9 cellular contexts compared by ENCODE assay signal in genomic region chr7:44213872-44214595, GRCh38. TPM values are rescaled to one million over a fixed set of nuclear protein-coding genes. Genes with fewer than 3 reads are reported as not detected.
DNase-seq lines count a peak whose midpoint lies in the region; ATAC-seq and TF ChIP-seq lines count a peak whose summit lies in the region.
"Had no signal": no experiment of that assay in that cellular context is flagged by ENCODE, and none has a peak within 500 bp of the region (broad histone marks: within the 10 kb centered on the region; RNA-seq: fewer than 3 reads in every experiment).

No MANE protein-coding gene starts in this region.

- intact Hi-C loops in activated CD8-positive, alpha-beta T cell treated with anti-CD3 and anti-CD28 coated beads for 36 hours (cut with micrococcal nuclease): no loop called here

- peaks cover 21% of the 10 kb centered on the region for H3K36me3 Mint-ChIP-seq in activated CD8-positive, alpha-beta T cell treated with anti-CD3 and anti-CD28 coated beads for 36 hours (ENCODE audit: low read depth)

- peak; percentile 50 for ATAC-seq in GM18511 (IDR thresholded peaks at IDR 0.05; ENCODE audit: unreplicated experiment)
- ATAC-seq in activated CD8-positive, alpha-beta T cell treated with anti-CD3 and anti-CD28 coated beads for 36 hours: peak; percentile 45
- ATAC-seq in HG02970 (IDR thresholded peaks at IDR 0.05; ENCODE audit: low FRiP score, unreplicated experiment): no peak

- peak overlapping the region; percentile 9 for H3K27ac Mint-ChIP-seq in activated CD8-positive, alpha-beta T cell treated with anti-CD3 and anti-CD28 coated beads for 36 hours

- H3K9me3 Mint-ChIP-seq in activated CD8-positive, alpha-beta T cell treated with anti-CD3 and anti-CD28 coated beads for 36 hours: no peaks in the 10 kb centered on the region

- CTCF ChIA-PET in activated CD8-positive, alpha-beta T cell treated with anti-CD3 and anti-CD28 coated beads for 36 hours (lab: Charles Lee): interaction anchor here (0.6 to 1.6 kb wide), 8 partner anchors 8 to 194 kb away, joined by 3 to 7 read pairs (median 4); partner anchors contain the start of gene YKT6

- TF ChIP-seq CTCF in AG09309 (IDR thresholded peaks at IDR 0.05; ENCODE audit: control insufficient read depth, insufficient read depth, low read depth, low read length, missing control alignments): peak; percentile 50
- peak; percentile 38 for TF ChIP-seq CTCF in activated CD8-positive, alpha-beta T cell treated with anti-CD3 and anti-CD28 coated beads for 36 hours (IDR thresholded peaks at IDR 0.05)

- no peak overlapping the region for H3K4me3 Mint-ChIP-seq in activated CD8-positive, alpha-beta T cell treated with anti-CD3 and anti-CD28 coated beads for 36 hours

- no peaks in the 10 kb centered on the region for H3K4me1 Mint-ChIP-seq in activated CD8-positive, alpha-beta T cell treated with anti-CD3 and anti-CD28 coated beads for 36 hours (ENCODE audit: low read depth)

- H3K4me3 ChIP-seq in AG09309 (ENCODE audit: control insufficient read depth, low read depth, low read length): no peak overlapping the region
- H3K4me3 ChIP-seq: thoracic aorta had no signal

- no peaks in the 10 kb centered on the region for H3K27me3 Mint-ChIP-seq in activated CD8-positive, alpha-beta T cell treated with anti-CD3 and anti-CD28 coated beads for 36 hours

- POLR2A ChIA-PET in activated CD8-positive, alpha-beta T cell treated with anti-CD3 and anti-CD28 coated beads for 36 hours (lab: Charles Lee): interaction anchor here (0.6 to 1.0 kb wide), 2 partner anchors 90 to 264 kb away, joined by 3 to 4 read pairs; partner anchors contain the start of gene POLD2

- no peak for DNase-seq in AG09309 (ENCODE audit: low read depth)
- DNase-seq in NCI-H2171 (lab: John Stamatoyannopoulos, UW): peak; percentile 33
- no peak for DNase-seq in activated CD8-positive, alpha-beta T cell treated with anti-CD3 and anti-CD28 coated beads for 36 hours
- peak; percentile 37 for DNase-seq in inferior parietal cortex (ENCODE audit: extremely low spot score)
- DNase-seq in CD1c-positive myeloid dendritic cell (ENCODE audit: extremely low spot score): no peak
- no peak for DNase-seq in OCI-M2 (lab: John Stamatoyannopoulos, UW; ENCODE audit: unreplicated experiment)

RNA-seq across cellular contexts. Expression of gene YKT6, which starts 13.3 kb away (rescaled TPM):
- 10 to 100 TPM; 49.3 to 50.9 TPM for total RNA-seq in activated CD8-positive, alpha-beta T cell treated with anti-CD3 and anti-CD28 coated beads for 36 hours

RNA-seq across cellular contexts. Expression of gene GCK, which starts 24.8 kb away (rescaled TPM):
- 1 to 10 TPM; 2.1 to 2.6 TPM for total RNA-seq in activated CD8-positive, alpha-beta T cell treated with anti-CD3 and anti-CD28 coated beads for 36 hours

Comparison
In these comparisons a context has a peak if more than half of its experiments do, and no peak if none do; other contexts are left out.
1. DNase-seq: peak in NCI-H2171 (single experiment) and inferior parietal cortex (single experiment); none in AG09309 (single experiment), activated CD8-positive, alpha-beta T cell treated with anti-CD3 and anti-CD28 coated beads for 36 hours (single experiment), CD1c-positive myeloid dendritic cell (single experiment) and OCI-M2 (single experiment).